ENCODE assay signal across 25 cellular contexts in the genomic region with DNA sequence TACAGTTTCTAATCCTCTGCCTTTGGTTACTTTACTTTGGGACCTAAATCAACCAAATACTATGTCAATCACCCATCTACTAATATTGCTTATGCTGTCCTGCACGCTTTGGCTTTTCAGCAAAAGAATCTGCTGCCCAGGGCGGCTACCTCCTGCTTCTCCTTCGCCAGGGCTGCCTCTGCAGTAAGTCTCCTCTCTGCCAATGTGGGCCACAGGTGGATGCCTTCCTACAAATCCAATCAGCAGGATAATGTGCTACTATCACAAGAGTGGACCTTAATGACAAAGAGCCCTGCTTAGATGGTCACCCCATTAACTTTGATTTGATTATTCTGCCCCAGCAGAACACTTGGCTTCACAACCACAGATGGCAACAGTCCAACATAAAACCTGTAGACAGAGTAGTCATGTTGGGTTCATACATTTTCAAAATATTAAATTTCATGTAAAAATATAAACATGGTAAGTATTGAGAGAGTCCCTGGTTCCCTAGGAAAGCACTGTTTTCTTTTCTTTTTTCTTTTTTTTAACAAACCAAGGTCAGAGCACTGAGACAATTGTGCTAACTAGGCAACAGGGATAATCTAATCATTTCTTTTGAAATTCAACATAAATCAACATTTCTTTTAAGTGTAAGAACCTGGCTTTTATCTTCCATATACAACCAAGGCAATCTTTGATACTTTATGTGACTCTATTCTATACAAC.
DNase-seq lines count a peak whose midpoint lies in the region; TF ChIP-seq lines count a peak whose summit lies in the region.
"Had no signal": no experiment of that assay in that cellular context is flagged by ENCODE, and none has a peak within 500 bp of the region (broad histone marks: within the 10 kb centered on the region; RNA-seq: fewer than 3 reads in every experiment).

No MANE protein-coding gene starts in this region.

- POLR2A ChIA-PET in A673 (lab: Charles Lee; ENCODE audit: low non-redundant PET) = no interaction called here

- H3K36me3 ChIP-seq in A673 (ENCODE audit: insufficient read depth, low read length, poor library complexity, severe bottlenecking) = no peaks in the 10 kb centered on the region
- H3K36me3 ChIP-seq in breast epithelium = no peaks in the 10 kb centered on the region
- H3K36me3 ChIP-seq: esophagus squamous epithelium, suprapubic skin had no signal

- H3K27me3 Mint-ChIP-seq in nephron (ENCODE audit: low read depth) = no peaks in the 10 kb centered on the region
- H3K27me3 Mint-ChIP-seq: activated naive CD8-positive, alpha-beta T cell treated with anti-CD3 and anti-CD28 coated beads for 36 hours; naive B cell had no signal

- H3K9me3 Mint-ChIP-seq in nephron = no peaks in the 10 kb centered on the region
- H3K9me3 Mint-ChIP-seq: activated naive CD8-positive, alpha-beta T cell treated with anti-CD3 and anti-CD28 coated beads for 36 hours; activated T-cell treated with anti-CD3 and anti-CD28 coated beads, Interleukin-2, amount 50 U/mL, for 72 hours had no signal

- CTCF ChIA-PET in A673 (lab: Charles Lee) = interaction anchor here (0.6 kb wide), 1 partner anchor 189 kb away, joined by 3 read pairs; no protein-coding TSS in a partner anchor

- H3K4me3 ChIP-seq in A673 (ENCODE audit: low read depth, low read length, poor library complexity, severe bottlenecking) (no peak overlapping the region), breast epithelium (no peak overlapping the region)
- H3K4me3 ChIP-seq: esophagus squamous epithelium, GM12878, smooth muscle cell, suprapubic skin had no signal

- no peaks in the 10 kb centered on the region for H3K36me3 Mint-ChIP-seq in nephron (ENCODE audit: low read depth)
- H3K36me3 Mint-ChIP-seq: activated naive CD8-positive, alpha-beta T cell treated with anti-CD3 and anti-CD28 coated beads for 36 hours had no signal

- peak overlapping the region; percentile 22 to 44 (median 37) for H3K27ac Mint-ChIP-seq in nephron
- H3K27ac Mint-ChIP-seq: activated naive CD8-positive, alpha-beta T cell treated with anti-CD3 and anti-CD28 coated beads for 36 hours; activated T-cell treated with anti-CD3 and anti-CD28 coated beads, Interleukin-2, amount 50 U/mL, for 72 hours had no signal

- H3K27me3 ChIP-seq in A673 (replicated peaks; ENCODE audit: insufficient read depth, low read depth, low read length, poor library complexity) = no peaks in the 10 kb centered on the region
- no peaks in the 10 kb centered on the region for H3K27me3 ChIP-seq in breast epithelium
- H3K27me3 ChIP-seq: esophagus squamous epithelium, suprapubic skin had no signal

- H3K4me1 Mint-ChIP-seq in nephron = peaks cover 9% of the 10 kb centered on the region

- TF ChIP-seq CTCF in nephron (IDR thresholded peaks at IDR 0.05; ENCODE audit: unreplicated experiment in 3 of 3) = no peak
- no peak for TF ChIP-seq CTCF in A673 (conservative IDR thresholded peaks at IDR 0.05; ENCODE audit: low read depth, low read length)
- no peak for TF ChIP-seq CTCF in breast epithelium (IDR thresholded peaks at IDR 0.05)

- no TSS peak for BruUV-seq in A673 (replicated peaks; lab: Mats Ljungman, UMichigan)

- H3K9me3 ChIP-seq in A673 (ENCODE audit: low read depth, low read length, poor library complexity, severe bottlenecking) = no peaks in the 10 kb centered on the region
- no peaks in the 10 kb centered on the region for H3K9me3 ChIP-seq in breast epithelium
- H3K9me3 ChIP-seq: esophagus squamous epithelium, suprapubic skin had no signal

- no peak for TF ChIP-seq POLR2A in breast epithelium (IDR thresholded peaks at IDR 0.05)

- peak; percentile 60 for DNase-seq in COR-L47 (lab: John Stamatoyannopoulos, UW)
- peak; percentile 88 for DNase-seq in NCI-H1092 treated with DMSO at 0.1 percent for 48 hours (lab: John Stamatoyannopoulos, UW)
- DNase-seq in cerebellum (ENCODE audit: low spot score) = peak; percentile 45
- no peak for DNase-seq in A673 (ENCODE audit: low spot score)
- no peak for DNase-seq in HT-29 (ENCODE audit: low spot score)
- DNase-seq in breast epithelium (ENCODE audit: low spot score in 2 of 2) = no peak
- DNase-seq in KG1 (lab: John Stamatoyannopoulos, UW) = no peak
- DNase-seq: activated CD4-positive, CD25-positive, alpha-beta regulatory T cell; activated naive CD8-positive, alpha-beta T cell treated with anti-CD3 and anti-CD28 coated beads for 36 hours; activated T-cell treated with anti-CD3 and anti-CD28 coated beads, Interleukin-2, amount 50 U/mL, for 72 hours; AML-193; Calu3; effector CD8-positive, alpha-beta T cell; esophagus squamous epithelium; GF-D8; naive B cell; NCI-H1105 treated with DMSO at 0.1 percent for 48 hours; NCI-H510A; stimulated activated CD4-positive, alpha-beta T cell treated with anti-CD3 and anti-CD28 coated beads, Interleukin-4, amount 100 ng/mL, for 4 hours; T-helper 2 cell had no signal

- intact Hi-C loops in A673 (cut with micrococcal nuclease; ENCODE audit: unreplicated experiment) (no loop called here), breast epithelium (cut with DNase I; ENCODE audit: low total_unique reads) (no loop called here)

- H3K27ac ChIP-seq in A673 (ENCODE audit: low read depth, low read length, poor library complexity, severe bottlenecking) (no peak overlapping the region), breast epithelium (no peak overlapping the region)
- H3K27ac ChIP-seq: parathyroid adenoma, suprapubic skin had no signal

- H3K4me1 ChIP-seq in A673 (ENCODE audit: insufficient read depth, low read length, poor library complexity, severe bottlenecking) (peaks cover 15% of the 10 kb centered on the region), breast epithelium (no peaks in the 10 kb centered on the region)
- H3K4me1 ChIP-seq: esophagus squamous epithelium had no signal

- no peak overlapping the region for H3K4me3 Mint-ChIP-seq in nephron
- H3K4me3 Mint-ChIP-seq: activated naive CD8-positive, alpha-beta T cell treated with anti-CD3 and anti-CD28 coated beads for 36 hours; activated T-cell treated with anti-CD3 and anti-CD28 coated beads, Interleukin-2, amount 50 U/mL, for 72 hours had no signal

Comparison
In these comparisons a context has a peak if more than half of its experiments do, and no peak if none do; other contexts are left out.
1. DNase-seq: peak in COR-L47 (single experiment), NCI-H1092 treated with DMSO at 0.1 percent for 48 hours (single experiment) and cerebellum (single experiment); none in A673 (single experiment), HT-29 (single experiment), breast epithelium (0 of 2) and KG1 (single experiment).